In genomic region chr13:45503658-45504057, GRCh38 we compare ENCODE assay signal across 23 cellular contexts. TPM values are rescaled to one million over a fixed set of nuclear protein-coding genes. Genes with fewer than 3 reads are reported as not detected.
DNase-seq lines count a peak whose midpoint lies in the region; ATAC-seq, FAIRE-seq and TF ChIP-seq lines count a peak whose summit lies in the region.
"Had no signal": no experiment of that assay in that cellular context is flagged by ENCODE, and none has a peak within 500 bp of the region (broad histone marks: within the 10 kb centered on the region; RNA-seq: fewer than 3 reads in every experiment).

No MANE protein-coding gene starts in this region.

- peaks cover 9 to 28% of the 10 kb centered on the region in 2 experiments for H3K36me3 ChIP-seq in GM12878 (ENCODE audit: control insufficient read depth in 2 of 2, insufficient read depth in 2 of 2, low read length in 1 of 2)
- H3K36me3 ChIP-seq in right lobe of liver: peaks cover 0 to 55% (median 24%) of the 10 kb centered on the region in 4 donors

- no peaks in the 10 kb centered on the region for H3K9me3 ChIP-seq in GM12878 (replicated peaks; ENCODE audit: control insufficient read depth, insufficient read depth, low read length)
- no peaks in the 10 kb centered on the region for H3K9me3 ChIP-seq in right lobe of liver
- H3K9me3 ChIP-seq: Caco-2 had no signal

- H3K9me3 Mint-ChIP-seq in IgD-negative memory B cell: no peaks in the 10 kb centered on the region
- H3K9me3 Mint-ChIP-seq: HFFc6 had no signal

- H3K4me1 Mint-ChIP-seq in IgD-negative memory B cell: peaks cover 5 to 7% (median 7%) of the 10 kb centered on the region in 3 donors

- RAD21 ChIA-PET in GM12878 (lab: Charles Lee; ENCODE audit: unreplicated experiment): interaction anchor here (1.3 kb wide), 1 partner anchor 92 kb away, joined by 5 read pairs; no protein-coding TSS in a partner anchor

- H3K4me3 Mint-ChIP-seq in IgD-negative memory B cell: no peak overlapping the region
- H3K4me3 Mint-ChIP-seq: HFFc6 had no signal

- H3K27ac ChIP-seq in GM12878 (ENCODE audit: control insufficient read depth, insufficient read depth) (no peak overlapping the region), right lobe of liver (no peak overlapping the region), foreskin keratinocyte (no peak overlapping the region)
- H3K27ac ChIP-seq: C4-2B, PC-9, RWPE1 had no signal

- TSS peak; percentile 46 for BruUV-seq in GM12878 (replicated peaks; lab: Mats Ljungman, UMichigan)

- TF ChIP-seq EP300 in GM12878 (IDR thresholded peaks at IDR 0.05; ENCODE audit: borderline replicate concordance in 1 of 2, control insufficient read depth in 1 of 2, low read depth in 2 of 2, low read length in 2 of 2): no peak

- H2AFZ ChIP-seq in GM12878 (ENCODE audit: control insufficient read depth, low read depth, low read length): no peak overlapping the region
- H2AFZ ChIP-seq: PC-9 had no signal

- no peak for TF ChIP-seq RAD21 in GM12878 (IDR thresholded peaks at IDR 0.05; ENCODE audit: insufficient read depth, low read depth, low read length)

- H3K79me2 ChIP-seq in GM12878 (ENCODE audit: control insufficient read depth, insufficient read depth, low read length): no peaks in the 10 kb centered on the region

- no peaks in the 10 kb centered on the region for H4K20me1 ChIP-seq in GM12878 (ENCODE audit: control insufficient read depth, insufficient read depth)

- H3K27ac Mint-ChIP-seq in IgD-negative memory B cell: peak overlapping the region in 2 of 3 donors; percentile 15 to 40
- H3K27ac Mint-ChIP-seq: HFFc6 had no signal

- no peak overlapping the region for H3K4me2 ChIP-seq in GM12878 (ENCODE audit: control insufficient read depth, insufficient read depth)
- H3K4me2 ChIP-seq: PC-9 had no signal

- CTCF ChIA-PET in GM12878 (lab: Yijun Ruan, JAX): interaction anchor here (0.7 kb wide), 1 partner anchor 133 kb away, joined by 4 read pairs; no protein-coding TSS in a partner anchor

- intact Hi-C loops in GM12878 (cut with micrococcal nuclease; ENCODE audit: unreplicated experiment) (no loop called here), right lobe of liver (cut with DNase I) (no loop called here)

- SMC1A ChIA-PET in GM12878 (lab: Charles Lee; ENCODE audit: uncharacterized antibody, unreplicated experiment): interaction anchor here (1.3 kb wide), 1 partner anchor 11 kb away, joined by 3 read pairs; no protein-coding TSS in a partner anchor

- FAIRE-seq in GM12878 (lab: Jason Lieb, UNC): no peak
- FAIRE-seq: GM12892, GM18507, H1 had no signal

- H3K4me3 ChIP-seq in GM12878 (no peak overlapping the region), right lobe of liver (no peak overlapping the region)
- H3K4me3 ChIP-seq: PC-9 had no signal

- POLR2A ChIA-PET in GM12878 (lab: Charles Lee): interaction anchor here (1.1 kb wide), 1 partner anchor 22 kb away, joined by 3 read pairs; no protein-coding TSS in a partner anchor

- H3K9ac ChIP-seq in GM12878 (ENCODE audit: control insufficient read depth, insufficient read depth, low read length): no peak overlapping the region

- H3K4me1 ChIP-seq in GM12878 (ENCODE audit: control insufficient read depth, insufficient read depth, low read length) (no peaks in the 10 kb centered on the region), right lobe of liver (peaks cover 0 to 22% (median 11%) of the 10 kb centered on the region in 4 donors), foreskin keratinocyte (peaks cover 18% of the 10 kb centered on the region)
- H3K4me1 ChIP-seq: Caco-2 had no signal

- in situ Hi-C loops in GM12878 (cut with MboI): no loop called here
- in situ Hi-C loops in G401 (cut with HindIII; ENCODE audit: low sequenced_read_pairs): no loop called here

- ATAC-seq in GM12878 (no peak), right lobe of liver (peak; percentile 62 to 83 (median 70)), foreskin keratinocyte (no peak)
- ATAC-seq: SK-N-SH treated with all-trans-retinoic acid at 6 μM for 48 hours had no signal

- H3K36me3 Mint-ChIP-seq in IgD-negative memory B cell: peaks cover 14% of the 10 kb centered on the region

- no peaks in the 10 kb centered on the region for H3K27me3 Mint-ChIP-seq in IgD-negative memory B cell

- TF ChIP-seq CTCF in GM12878 (IDR thresholded peaks at IDR 0.05 in 2 of 3, conservative IDR thresholded peaks at IDR 0.05 in 1 of 3; ENCODE audit: control insufficient read depth in 2 of 3, extremely low read depth in 1 of 3, insufficient read depth in 1 of 3, low read depth in 3 of 3, low read length in 3 of 3) (no peak), right lobe of liver (IDR thresholded peaks at IDR 0.05) (no peak), foreskin keratinocyte (conservative IDR thresholded peaks at IDR 0.05) (no peak)

- H3K27me3 ChIP-seq in GM12878 (replicated peaks in 1 of 2; ENCODE audit: control insufficient read depth in 2 of 2, insufficient read depth in 2 of 2, low read length in 1 of 2) (no peaks in the 10 kb centered on the region), right lobe of liver (no peaks in the 10 kb centered on the region), foreskin keratinocyte (no peaks in the 10 kb centered on the region)

- DNase-seq in GM12878 (ENCODE audit: low read depth, low spot score) (no peak), right lobe of liver (no peak), foreskin keratinocyte (no peak), G401 (ENCODE audit: low spot score) (no peak), amygdala (lab: John Stamatoyannopoulos, UW) (no peak), HT-29 (ENCODE audit: low spot score) (no peak)
- DNase-seq: ACHN, AML-193, Caco-2, HFFc6, NCI-H1417 treated with DMSO at 0.1 percent for 48 hours, NCI-H187 treated with DMSO at 0.1 percent for 48 hours, NCI-H2227 treated with DMSO at 0.1 percent for 48 hours, NCI-H524, PC-9, SIG-M5 had no signal

- no peak for TF ChIP-seq POLR2A in GM12878 (IDR thresholded peaks at IDR 0.05; ENCODE audit: low read depth, low read length)
- no peak for TF ChIP-seq POLR2A in right lobe of liver (IDR thresholded peaks at IDR 0.05)

TF ChIP-seq in GM12878, 131 proteins besides CTCF, POLR2A, EP300 and RAD21:
- TF ChIP-seq MEF2A (IDR thresholded peaks at IDR 0.05; ENCODE audit: insufficient read depth, low read depth, low read length) (no peak), HCFC1 (IDR thresholded peaks at IDR 0.05; ENCODE audit: low read length) (no peak), CUX1 (IDR thresholded peaks at IDR 0.05; ENCODE audit: insufficient replicate concordance, low read depth, low read length) (no peak), PAX5 (IDR thresholded peaks at IDR 0.05; ENCODE audit: borderline replicate concordance, low read depth, low read length) (no peak)

RNA-seq across cellular contexts. Expression of gene COG3, which starts 38.9 kb away (rescaled TPM):
- polyA plus RNA-seq in IgD-negative memory B cell (29.6 TPM), GM12878 (2011; rRNA removed) (24.6 and 31.0 TPM in 2 replicates), GM12878 (2014; fragmentation: Illumina TruSeq; extraction: Trizol) (17.6 and 19.5 TPM in 2 replicates), GM12878 (2014; fragmentation: Nextera tagmentation; extraction: Ambion mirVana) (1 to 10 TPM; 6.1 to 9.3 TPM), GM12878 (2014; rRNA removed) (26.2 and 30.5 TPM in 2 replicates), GM12878 (2016; fragmentation: Nextera tagmentation; extraction: Ambion mirVana) (10 to 100 TPM; 22.8 to 23.8 TPM), foreskin keratinocyte (11.6 and 12.1 TPM in 2 replicates)
- 88.1 and 101 TPM in 2 replicates for total RNA-seq in GM12878 (2013; cell fraction: nucleolus; rRNA removed)
- total RNA-seq in GM12878 (2014; rRNA removed) (35.1 and 39.0 TPM in 2 replicates), GM12878 (2014; rRNA removed; fragmentation: Illumina TruSeq; extraction: Trizol) (20.9 and 23.9 TPM in 2 replicates), GM12878 (2021) (18.2 and 22.4 TPM in 2 replicates), right lobe of liver (10 to 100 TPM; 18.9 to 66.3 (median 36.8) TPM), foreskin keratinocyte (21.7 and 25.7 TPM in 2 replicates)
- polyA plus RNA-seq in GM12878 (2011; ENCODE audit: low read depth): 11.8 TPM
- 19.9 and 20.1 TPM in 2 replicates for polyA plus RNA-seq in GM12878 (2011; cell fraction: cytosol; rRNA removed)
- polyA plus RNA-seq in GM12878 (2011; cell fraction: nucleus; rRNA removed): 34.5 and 39.1 TPM in 2 replicates
- polyA plus RNA-seq in GM12878 (2012): 25.1 and 48.4 TPM in 2 replicates
- 30.8 and 35.0 TPM in 2 replicates for polyA minus RNA-seq in GM12878 (2011; rRNA and poly(A)+ RNA removed)
- 9.7 and 10.7 TPM in 2 replicates for polyA minus RNA-seq in GM12878 (2011; cell fraction: cytosol; rRNA and poly(A)+ RNA removed)
- polyA minus RNA-seq in GM12878 (2011; cell fraction: nucleus; rRNA and poly(A)+ RNA removed): 56.3 and 84.2 TPM in 2 replicates
- total RNA-seq in G401 (2014; rRNA removed; shearing (Covaris generic)): 19.0 and 29.1 TPM in 2 replicates
- 60.5 and 63.1 TPM in 2 replicates for total RNA-seq in HT-29 (2014; rRNA removed; shearing (Covaris generic))

Comparison
In these comparisons a context has a peak if more than half of its experiments do, and no peak if none do; other contexts are left out.
1. ATAC-seq: peak in right lobe of liver (4 of 4); none in GM12878 (single experiment) and foreskin keratinocyte (single experiment).